Comparison of ENCODE assay signal across 8 cellular contexts in genomic region chr11:120400564-120401364, GRCh38.
A peak's percentile ranks its signal among the peaks of the same experiment; 100 is the strongest.
DNase-seq lines count a peak whose midpoint lies in the region; ATAC-seq and TF ChIP-seq lines count a peak whose summit lies in the region.

No MANE protein-coding gene starts in this region.

- ATAC-seq in WTC11 (no peak), GM21367 (IDR thresholded peaks at IDR 0.05; ENCODE audit: unreplicated experiment) (no peak)
- ATAC-seq in activated CD4-positive, CD25-positive, alpha-beta regulatory T cell treated with anti-CD3 and anti-CD28 coated beads, Interleukin-2, amount 50 U/mL, for 24 hours: no peak

- TF ChIP-seq CTCF in WTC11 (IDR thresholded peaks at IDR 0.05): no peak

- H3K4me1 Mint-ChIP-seq in WTC11: peaks cover 60% of the 10 kb centered on the region

- peaks cover 5% of the 10 kb centered on the region for H3K9me3 Mint-ChIP-seq in WTC11

- no peak overlapping the region for H3K4me3 Mint-ChIP-seq in WTC11

- H3K36me3 Mint-ChIP-seq in WTC11: peaks cover 2% of the 10 kb centered on the region; the same call in 1 of the 2 replicates

- no peaks in the 10 kb centered on the region for H3K27me3 Mint-ChIP-seq in WTC11 (ENCODE audit: low read depth)

- CTCF ChIA-PET in WTC11 (lab: Charles Lee): interaction anchor here (0.5 to 1.7 kb wide), 6 partner anchors 14 to 203 kb away, joined by 3 to 6 read pairs (median 4); partner anchors contain the start of gene ARHGEF12

- H3K27ac Mint-ChIP-seq in WTC11: peak overlapping the region; percentile 80; the same call in 1 of the 2 replicates

- DNase-seq in NCI-H2029 treated with DMSO at 0.1 percent for 48 hours (lab: John Stamatoyannopoulos, UW): peak; percentile 12
- DNase-seq in NCI-H2029 (lab: John Stamatoyannopoulos, UW): no peak
- DNase-seq in WTC11 (ENCODE audit: low spot score): no peak
- peak; percentile 99 for DNase-seq in iris pigment epithelial cell (ENCODE audit: low read depth)
- peak; percentile 51 for DNase-seq in ureter (ENCODE audit: low spot score)
- DNase-seq in UCSD-AML1 (lab: John Stamatoyannopoulos, UW; ENCODE audit: unreplicated experiment): no peak

- POLR2A ChIA-PET in WTC11 (lab: Charles Lee): no interaction called here

TF ChIP-seq in WTC11, 78 proteins besides CTCF, POLR2A, EP300 and RAD21:
- TF ChIP-seq ZNF425 (CRISPR knock-in tag; conservative IDR thresholded peaks at IDR 0.05) (no peak), GABPB1 (CRISPR knock-in tag; IDR thresholded peaks at IDR 0.05) (no peak), NFE2L1 (CRISPR knock-in tag; IDR thresholded peaks at IDR 0.05) (no peak), ZNF317 (CRISPR knock-in tag; IDR thresholded peaks at IDR 0.05; ENCODE audit: borderline replicate concordance, low read depth) (no peak), CBFB (CRISPR knock-in tag; IDR thresholded peaks at IDR 0.05; ENCODE audit: low read depth) (no peak), ZSCAN18 (CRISPR knock-in tag; IDR thresholded peaks at IDR 0.05) (no peak), ETV6 (CRISPR knock-in tag; IDR thresholded peaks at IDR 0.05) (no peak), E2F1 (CRISPR knock-in tag; IDR thresholded peaks at IDR 0.05) (no peak)

Comparison
In these comparisons a context has a peak if more than half of its experiments do, and no peak if none do; other contexts are left out.
1. DNase-seq: peak in NCI-H2029 treated with DMSO at 0.1 percent for 48 hours (single experiment), iris pigment epithelial cell (single experiment) and ureter (single experiment); none in NCI-H2029 (single experiment), WTC11 (single experiment) and UCSD-AML1 (single experiment).